Comparison of ENCODE assay signal across 1 cellular context in the genomic region with DNA sequence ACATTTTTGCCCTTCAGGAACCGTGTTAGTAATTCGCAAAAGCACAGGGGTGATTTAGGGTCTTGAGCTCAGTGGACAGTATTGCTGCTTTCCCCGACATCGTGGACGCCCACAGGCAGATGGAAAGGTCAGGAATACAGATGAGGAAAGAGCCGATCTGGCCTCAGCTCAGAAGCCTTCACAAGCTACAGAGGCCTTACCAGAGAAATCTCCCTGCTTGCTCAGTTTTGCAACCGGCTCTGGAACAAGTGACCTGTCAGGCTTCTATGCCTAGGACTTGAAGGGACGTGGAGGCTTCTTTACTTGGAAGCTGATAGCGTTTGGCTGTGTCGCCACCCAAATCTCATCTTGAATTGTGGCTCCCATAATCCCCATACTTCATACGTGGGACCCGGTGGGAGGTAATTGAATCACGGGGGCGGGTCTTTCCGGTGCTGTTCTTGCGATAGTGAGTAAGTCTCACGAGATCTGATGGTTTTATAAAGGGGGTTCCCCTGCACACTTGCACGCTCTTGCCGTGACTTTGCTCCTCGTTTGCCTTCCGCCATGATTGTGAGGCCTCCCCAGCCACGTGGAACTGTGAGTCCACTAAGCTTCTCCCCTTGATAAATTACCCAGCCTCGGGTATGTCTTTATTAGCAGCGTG.
TF ChIP-seq lines count a peak whose summit lies in the region.

No MANE protein-coding gene starts in this region.

TF ChIP-seq in liver, 16 proteins besides CTCF, POLR2A, EP300 and RAD21 (continued from another document):
- TF ChIP-seq REST (IDR thresholded peaks at IDR 0.05) = no peak
- no peak for TF ChIP-seq YY1 (IDR thresholded peaks at IDR 0.05)
- TF ChIP-seq ATF3 (IDR thresholded peaks at IDR 0.05) = no peak
- peak in 1 of 2 donors; percentile 59 for TF ChIP-seq RXRA (IDR thresholded peaks at IDR 0.05)
